In the genomic region with DNA sequence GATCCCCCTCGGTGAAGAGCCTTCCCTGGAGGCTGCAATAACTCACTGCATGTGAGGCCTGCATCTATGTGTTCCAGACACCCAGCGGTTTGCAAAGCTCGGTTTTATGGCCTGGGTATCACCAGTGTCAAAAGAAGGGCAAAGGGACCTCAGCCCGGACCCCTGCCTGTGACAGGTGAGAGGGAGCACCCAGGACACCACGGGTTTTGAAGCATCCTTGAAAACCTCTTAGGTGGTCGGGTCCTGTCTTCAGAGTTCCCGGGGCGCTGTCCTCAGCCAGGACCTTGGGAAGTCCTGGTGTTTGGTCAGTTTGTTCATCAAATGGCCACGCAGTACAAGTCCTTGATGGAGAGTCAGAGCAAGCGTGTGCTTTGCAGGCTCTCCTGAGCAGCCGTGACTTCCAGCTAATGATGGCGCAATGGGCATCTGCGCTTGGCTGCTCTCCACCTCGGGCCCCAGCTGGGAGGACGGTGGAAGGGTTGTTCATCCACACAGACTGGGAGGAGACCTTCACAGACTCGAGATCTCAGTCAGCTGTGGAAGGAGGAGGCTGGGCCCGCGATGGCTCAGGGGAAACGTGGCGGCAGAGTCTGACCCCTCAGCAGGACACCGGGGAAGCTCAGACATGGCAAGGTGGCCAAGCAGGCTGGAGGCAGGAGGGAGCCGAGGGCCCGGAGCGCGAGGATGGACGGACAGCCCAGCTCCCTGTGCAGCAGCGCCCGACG, we compare ENCODE assay signal across 19 cellular contexts.
DNase-seq lines count a peak whose midpoint lies in the region; ATAC-seq lines count a peak whose summit lies in the region.
"Had no signal": no experiment of that assay in that cellular context is flagged by ENCODE, and none has a peak within 500 bp of the region (broad histone marks: within the 10 kb centered on the region; RNA-seq: fewer than 3 reads in every experiment).

No MANE protein-coding gene starts in this region.

- no peak for ATAC-seq in HG02884 (IDR thresholded peaks at IDR 0.05; ENCODE audit: unreplicated experiment)
- ATAC-seq: stimulated activated memory B cell treated with anti-CD40 and anti-IgM and Interleukin-4, amounts not matched to agents 10 μg/mL and 1 μg/mL and 100 μg/mL, for 72 hours had no signal

- DNase-seq in DMS 273 (lab: John Stamatoyannopoulos, UW; ENCODE audit: unreplicated experiment) (peak; percentile 15), DMS 273 treated with DMSO at 0.1 percent for 48 hours (lab: John Stamatoyannopoulos, UW) (no peak), RPMI8226 (peak; percentile 34), glomerular visceral epithelial cell (ENCODE audit: extremely low spot score) (peak; percentile 62), renal cortical epithelial cell (ENCODE audit: low read depth) (peak; percentile 80), NCI-H1417 treated with DMSO at 0.1 percent for 48 hours (lab: John Stamatoyannopoulos, UW) (no peak), NCI-H146 treated with DMSO at 0.1 percent for 48 hours (lab: John Stamatoyannopoulos, UW; ENCODE audit: unreplicated experiment) (no peak)
- DNase-seq: activated gamma-delta T cell; CD4-positive, alpha-beta T cell; DMS79 treated with DMSO at 0.1 percent for 48 hours; esophagus squamous epithelium; hippocampal formation; left ventricle myocardium inferior; NCI-H1092 treated with DMSO at 0.1 percent for 48 hours; Right ventricle myocardium superior; spleen; T-helper 2 cell had no signal

Comparison
In these comparisons a context has a peak if more than half of its experiments do, and no peak if none do; other contexts are left out.
1. DNase-seq: peak in DMS 273 (single experiment), RPMI8226 (single experiment), glomerular visceral epithelial cell (single experiment) and renal cortical epithelial cell (single experiment); none in DMS 273 treated with DMSO at 0.1 percent for 48 hours (single experiment), NCI-H1417 treated with DMSO at 0.1 percent for 48 hours (single experiment) and NCI-H146 treated with DMSO at 0.1 percent for 48 hours (single experiment).